ENCODE assay signal across 8 cellular contexts in the genomic region with DNA sequence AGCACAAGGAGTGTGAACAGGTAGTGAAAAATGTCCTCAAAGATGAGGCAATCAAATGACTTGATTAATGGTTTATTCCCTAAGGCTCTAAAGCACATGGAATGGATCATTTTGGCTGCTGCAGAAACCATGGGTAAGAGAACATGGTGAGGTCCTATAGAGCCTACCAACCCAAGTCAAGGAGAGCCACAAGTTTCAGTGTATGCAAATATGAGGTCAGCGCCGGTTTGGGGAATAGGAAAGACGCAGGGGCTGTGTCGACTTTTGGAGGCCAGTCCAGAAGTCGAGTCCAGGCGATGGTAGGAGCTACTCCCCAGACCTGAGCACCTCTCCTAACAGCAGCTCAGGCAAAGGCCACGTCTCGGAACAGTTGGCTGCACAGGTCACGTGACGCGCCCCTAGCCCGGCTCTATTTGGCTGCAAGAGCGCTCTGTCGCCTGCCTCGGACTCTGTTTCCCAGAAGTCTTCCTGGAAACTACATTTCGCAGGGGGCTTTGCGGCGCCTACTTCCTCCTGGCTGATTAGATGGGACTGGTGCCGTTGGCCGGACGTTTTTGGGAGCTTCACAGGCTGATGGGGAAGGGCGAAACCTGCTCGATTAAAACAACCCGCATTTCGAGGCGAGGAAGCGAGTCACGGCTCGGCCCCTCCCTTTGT.
DNase-seq lines count a peak whose midpoint lies in the region; ATAC-seq lines count a peak whose summit lies in the region.

No MANE protein-coding gene starts in this region.

- CTCF ChIA-PET in activated naive CD4-positive, alpha-beta T cell treated with anti-CD3 and anti-CD28 coated beads, Interleukin-2, amount 10 ng/mL, durations not matched to agents 7 days and 5 days (lab: Charles Lee) = interaction anchor here (1.1 to 1.3 kb wide), 3 partner anchors 10 to 535 kb away, joined by 3 read pairs; no protein-coding TSS in a partner anchor

- no peaks in the 10 kb centered on the region for H3K36me3 Mint-ChIP-seq in activated naive CD4-positive, alpha-beta T cell treated with anti-CD3 and anti-CD28 coated beads, Interleukin-2, amount 10 ng/mL, durations not matched to agents 7 days and 5 days

- H3K27me3 Mint-ChIP-seq in activated naive CD4-positive, alpha-beta T cell treated with anti-CD3 and anti-CD28 coated beads, Interleukin-2, amount 10 ng/mL, durations not matched to agents 7 days and 5 days = peaks cover 10% of the 10 kb centered on the region

- ATAC-seq in GM21717 (IDR thresholded peaks at IDR 0.05; ENCODE audit: unreplicated experiment) = peak; percentile 63

- H3K4me1 Mint-ChIP-seq in activated naive CD4-positive, alpha-beta T cell treated with anti-CD3 and anti-CD28 coated beads, Interleukin-2, amount 10 ng/mL, durations not matched to agents 7 days and 5 days = peaks cover 20% of the 10 kb centered on the region

- in situ Hi-C loops in KBM-7 (cut with MboI; ENCODE audit: low pct_unique_long_range_greater_than_20kb, low sequenced_read_pairs) = no loop called here

- DNase-seq in DMS114 treated with DMSO at 0.1 percent for 48 hours (lab: John Stamatoyannopoulos, UW; ENCODE audit: unreplicated experiment) = peak; percentile 77
- peak; percentile 89 for DNase-seq in KBM-7
- DNase-seq in SJSA1 (ENCODE audit: low read depth in 1 of 2, low spot score in 2 of 2) = peak in 1 of 2 experiments; percentile 58
- DNase-seq in activated naive CD4-positive, alpha-beta T cell treated with anti-CD3 and anti-CD28 coated beads, Interleukin-2, amount 10 ng/mL, durations not matched to agents 7 days and 5 days = peak; percentile 82
- peak; percentile 85 for DNase-seq in globus pallidus (ENCODE audit: low spot score)
- peak in 55 of 56 donors; percentile 61 to 97 (median 83) for DNase-seq in nucleus accumbens (lab: John Stamatoyannopoulos, UW)
- peak; percentile 91 for DNase-seq in superior temporal gyrus (ENCODE audit: extremely low spot score)

- peaks cover 4% of the 10 kb centered on the region for H3K4me1 ChIP-seq in SJSA1 (replicated peaks)

- H3K9me3 ChIP-seq in SJSA1 (replicated peaks) = no peaks in the 10 kb centered on the region

- no peaks in the 10 kb centered on the region for H3K27me3 ChIP-seq in SJSA1 (replicated peaks)

- no peak overlapping the region for H3K27ac ChIP-seq in SJSA1

- H3K36me3 ChIP-seq in SJSA1 = no peaks in the 10 kb centered on the region

- peak overlapping the region; percentile 95 for H3K27ac Mint-ChIP-seq in activated naive CD4-positive, alpha-beta T cell treated with anti-CD3 and anti-CD28 coated beads, Interleukin-2, amount 10 ng/mL, durations not matched to agents 7 days and 5 days

- H3K4me3 Mint-ChIP-seq in activated naive CD4-positive, alpha-beta T cell treated with anti-CD3 and anti-CD28 coated beads, Interleukin-2, amount 10 ng/mL, durations not matched to agents 7 days and 5 days = peak overlapping the region; percentile 80

- H3K4me3 ChIP-seq in SJSA1 = peak overlapping the region; percentile 49

- H3K9me3 Mint-ChIP-seq in activated naive CD4-positive, alpha-beta T cell treated with anti-CD3 and anti-CD28 coated beads, Interleukin-2, amount 10 ng/mL, durations not matched to agents 7 days and 5 days = no peaks in the 10 kb centered on the region
